8 cellular contexts compared by ENCODE assay signal in genomic region chr21:13980115-13980662, GRCh38.
A peak's percentile ranks its signal among the peaks of the same experiment; 100 is the strongest.
DNase-seq lines count a peak whose midpoint lies in the region; ATAC-seq lines count a peak whose summit lies in the region.

No MANE protein-coding gene starts in this region.

- DNase-seq in DMS 273 (lab: John Stamatoyannopoulos, UW; ENCODE audit: unreplicated experiment), result peak; percentile 83
- peak; percentile 70 to 82 for DNase-seq in NCI-H526 (lab: John Stamatoyannopoulos, UW)
- DNase-seq in activated CD8-positive, alpha-beta memory T cell treated with anti-CD3 and anti-CD28 coated beads for 48 hours (ENCODE audit: low read depth in 2 of 3, low spot score in 2 of 3), result peak; percentile 28 to 47 (median 32)
- DNase-seq in effector CD8-positive, alpha-beta T cell (lab: John Stamatoyannopoulos, UW), result peak; percentile 57
- peak; percentile 91 for DNase-seq in mesenteric fat pad (ENCODE audit: low spot score)
- DNase-seq in stimulated activated CD8-positive, alpha-beta memory T cell treated with anti-CD3 and anti-CD28 coated beads, Interleukin-4, amount 100 ng/mL, for 1 hour (ENCODE audit: low read depth in 2 of 2, low spot score in 1 of 2), result peak; percentile 28

- ATAC-seq in GM21360 (IDR thresholded peaks at IDR 0.05; ENCODE audit: unreplicated experiment), result peak; percentile 93
- peak; percentile 95 for ATAC-seq in HG03439 (IDR thresholded peaks at IDR 0.05; ENCODE audit: unreplicated experiment)

Comparison
In these comparisons a context has a peak if more than half of its experiments do, and no peak if none do; other contexts are left out.
1. Peak in every context shown above with its lines: DNase-seq and ATAC-seq.
2. DNase-seq: peak in every context shown above with its lines; median percentile 91 in mesenteric fat pad; 83 in DMS 273; 76 in NCI-H526; 57 in effector CD8-positive, alpha-beta T cell; 32 in activated CD8-positive, alpha-beta memory T cell treated with anti-CD3 and anti-CD28 coated beads for 48 hours; 28 in stimulated activated CD8-positive, alpha-beta memory T cell treated with anti-CD3 and anti-CD28 coated beads, Interleukin-4, amount 100 ng/mL, for 1 hour.